7 cellular contexts compared by ENCODE assay signal in the genomic region with DNA sequence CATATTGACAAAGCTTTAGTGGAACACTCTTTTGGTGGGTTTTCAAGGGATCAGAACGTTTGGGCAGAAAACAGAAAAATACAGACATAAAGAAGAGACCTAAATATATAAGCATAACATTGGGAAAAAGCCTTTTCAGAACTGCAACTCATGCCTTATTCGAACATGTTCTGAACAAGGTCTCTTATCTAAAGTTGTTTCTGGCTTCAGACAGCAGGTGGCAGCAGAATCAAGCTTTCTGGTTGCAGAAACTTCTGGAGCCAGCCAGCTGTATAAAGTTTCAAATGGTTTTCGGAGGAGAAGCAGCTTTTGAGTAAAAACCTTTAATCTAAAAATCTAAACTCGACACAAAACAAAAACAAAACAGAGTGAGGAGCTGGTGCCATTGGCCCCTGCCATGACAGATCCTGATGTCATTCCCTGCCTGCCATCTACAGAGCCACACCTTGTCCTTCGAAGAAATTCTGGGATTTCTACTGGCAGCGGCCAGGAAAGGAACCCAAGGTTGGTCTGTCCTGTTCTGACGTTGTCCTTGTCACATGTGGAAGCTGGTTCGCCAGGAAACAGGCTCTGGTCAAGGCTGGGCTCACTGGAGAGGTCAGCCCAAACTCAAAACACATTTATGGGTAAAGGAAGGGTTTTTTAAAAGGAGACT. TPM values are rescaled to one million over a fixed set of nuclear protein-coding genes. Genes with fewer than 3 reads are reported as not detected.
DNase-seq lines count a peak whose midpoint lies in the region; ATAC-seq, FAIRE-seq and TF ChIP-seq lines count a peak whose summit lies in the region.
"Not testable (repeated sequence)": the region's sequence is repeated elsewhere in the genome, so short reads cannot be mapped to it uniquely, and the experiment has no call there.

No MANE protein-coding gene starts in this region.

- DNase-seq in NCI-H1105 (lab: John Stamatoyannopoulos, UW) (peak; percentile 7), SW480 (ENCODE audit: low spot score) (peak; percentile 1), left lobe of liver (ENCODE audit: low spot score) (peak; percentile 47), small intestine (peak; percentile 5)
- DNase-seq in activated T-cell treated with anti-CD3 and anti-CD28 coated beads, Interleukin-2, amount 50 U/mL, for 1 hour, result peak; percentile 18
- peak; percentile 2 for DNase-seq in effector CD4-positive, alpha-beta T cell

- FAIRE-seq in small intestine (lab: Jason Lieb, UNC), result not testable (repeated sequence)

- H3K36me3 ChIP-seq in small intestine (ENCODE audit: control insufficient read depth in 2 of 2, insufficient read depth in 2 of 2, low read length in 2 of 2), result not testable (repeated sequence)

- H3K9me3 ChIP-seq in small intestine (ENCODE audit: control insufficient read depth, low read depth), result not testable (repeated sequence)

- not testable (repeated sequence) for H3K4me1 ChIP-seq in small intestine (ENCODE audit: control insufficient read depth in 2 of 2, insufficient read depth in 1 of 2, low read depth in 1 of 2, low read length in 1 of 2)

- peak; percentile 12; the same call in 1 of the 2 replicates for TF ChIP-seq CTCF in GM12874 (IDR thresholded peaks at IDR 0.05; ENCODE audit: insufficient read depth, low read depth, low read length)

- peak; percentile 97 for ATAC-seq in left lobe of liver

- not testable (repeated sequence) for H3K4me3 ChIP-seq in small intestine (ENCODE audit: low read depth in 1 of 2, low read length in 2 of 2)

- not testable (repeated sequence) for H3K27ac ChIP-seq in small intestine (ENCODE audit: low read depth in 1 of 2, low read length in 1 of 2)

- not testable (repeated sequence) for H3K27me3 ChIP-seq in small intestine (ENCODE audit: control insufficient read depth in 2 of 2, insufficient read depth in 2 of 2, low read length in 2 of 2)

- 3 to 19% (median 13%) methylated on average over 2 to 4 of the region's 8 CpGs for WGBS in small intestine, 3 donors

RNA-seq across cellular contexts. Expression of a gene that starts 35.2 kb away (rescaled TPM):
- not detected for total RNA-seq in left lobe of liver
- 1 to 10 TPM in 1 of 3 donors, under 1 TPM in 1, not detected in 1; 0.22 to 1.6 TPM for polyA plus RNA-seq in small intestine
